ENCODE assay signal across 7 cellular contexts in genomic region chr7:129831424-129832058, GRCh38.
DNase-seq lines count a peak whose midpoint lies in the region; ATAC-seq and TF ChIP-seq lines count a peak whose summit lies in the region.

No MANE protein-coding gene starts in this region.

- peaks cover 11% of the 10 kb centered on the region; the same call in 1 of the 2 replicates for H3K36me3 ChIP-seq in HUES64 (ENCODE audit: insufficient read depth, low read length)

- H3K27ac ChIP-seq in HUES64 (ENCODE audit: low read depth, low read length): peak overlapping the region; percentile 38; the same call in 1 of the 2 replicates

- no peak for ATAC-seq in GM18858 (IDR thresholded peaks at IDR 0.05; ENCODE audit: unreplicated experiment)
- ATAC-seq in HG03025 (IDR thresholded peaks at IDR 0.05; ENCODE audit: low FRiP score, unreplicated experiment): no peak
- ATAC-seq in HG03439 (IDR thresholded peaks at IDR 0.05; ENCODE audit: unreplicated experiment): no peak

- no peak overlapping the region for H3K9ac ChIP-seq in HUES64 (ENCODE audit: low read depth, low read length)

- no peak overlapping the region for H3K4me3 Mint-ChIP-seq in brain
- peak overlapping the region; percentile 65 for H3K4me3 Mint-ChIP-seq in type B pancreatic cell

- no peaks in the 10 kb centered on the region for H3K27me3 ChIP-seq in HUES64 (ENCODE audit: insufficient read depth, low read length)

- H3K9me3 Mint-ChIP-seq in brain (no peaks in the 10 kb centered on the region), type B pancreatic cell (no peaks in the 10 kb centered on the region)

- H3K4me1 ChIP-seq in HUES64 (ENCODE audit: insufficient read depth, low read length): peaks cover 61% of the 10 kb centered on the region

- H3K36me3 Mint-ChIP-seq in brain (peaks cover 32% of the 10 kb centered on the region), type B pancreatic cell (peaks cover 22% of the 10 kb centered on the region)

- H3K4me1 Mint-ChIP-seq in brain (peaks cover 71% of the 10 kb centered on the region), type B pancreatic cell (ENCODE audit: unreplicated experiment) (peaks cover 54% of the 10 kb centered on the region)

- H3K27me3 Mint-ChIP-seq in brain (no peaks in the 10 kb centered on the region), type B pancreatic cell (no peaks in the 10 kb centered on the region)

- H3K4me3 ChIP-seq in HUES64 (ENCODE audit: low read length): no peak overlapping the region

- H3K9me3 ChIP-seq in HUES64 (ENCODE audit: insufficient read depth, low read depth, low read length): no peaks in the 10 kb centered on the region

- DNase-seq in kidney tubule cell (ENCODE audit: low spot score): peak; percentile 99
- DNase-seq in type B pancreatic cell (ENCODE audit: extremely low spot score, unreplicated experiment): no peak

- H3K27ac Mint-ChIP-seq in brain (peak overlapping the region; percentile 5 to 95 (median 52)), type B pancreatic cell (peak overlapping the region; percentile 94)

- WGBS in HUES64: 75% methylated on average over 5 of the region's 5 CpGs

- TF ChIP-seq CTCF in brain (conservative IDR thresholded peaks at IDR 0.05) (no peak), type B pancreatic cell (conservative IDR thresholded peaks at IDR 0.05) (no peak)
